8 cellular contexts compared by ENCODE assay signal in the genomic region with DNA sequence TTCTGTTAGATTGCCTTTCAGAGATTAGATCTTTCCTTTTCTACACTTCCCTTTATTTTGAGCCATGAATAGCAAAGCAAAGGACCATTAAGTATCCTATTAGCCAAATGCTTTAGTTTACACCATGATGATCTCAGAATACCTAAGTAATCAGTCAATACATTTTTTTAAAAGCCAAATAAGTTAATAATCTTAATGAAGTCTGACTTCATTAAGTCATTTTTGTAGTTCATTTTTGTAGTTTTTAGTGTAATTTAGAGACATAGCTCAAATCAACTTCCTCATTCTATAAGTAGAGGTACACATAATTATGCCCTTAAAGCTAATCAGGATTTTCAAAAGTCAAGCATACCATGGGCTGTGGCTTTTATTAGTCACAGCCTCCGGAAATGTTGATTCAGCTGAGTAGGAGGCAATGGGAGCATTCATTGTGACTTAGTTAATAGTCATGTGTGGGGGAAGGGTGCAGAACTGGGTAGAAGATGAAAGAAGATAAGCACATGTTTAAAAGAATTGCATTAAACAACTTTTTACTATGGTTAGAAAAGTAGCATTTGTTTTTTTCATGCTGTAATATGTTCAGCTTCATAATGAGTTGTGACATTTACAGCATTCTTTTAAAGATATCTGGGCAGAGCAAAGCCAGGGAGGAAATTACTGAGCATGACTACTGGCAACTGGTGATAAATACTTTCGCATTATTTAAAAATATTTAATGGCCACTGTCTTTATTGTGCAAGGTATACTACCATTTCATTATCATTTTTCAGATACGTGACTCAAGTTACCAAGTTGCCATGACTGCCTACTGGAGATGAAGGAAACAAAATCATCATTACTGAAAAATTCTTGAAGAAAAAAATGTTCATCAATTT. TPM values are rescaled to one million over a fixed set of nuclear protein-coding genes. Genes with fewer than 3 reads are reported as not detected.
A peak's percentile ranks its signal among the peaks of the same experiment; 100 is the strongest.
DNase-seq lines count a peak whose midpoint lies in the region; ATAC-seq and TF ChIP-seq lines count a peak whose summit lies in the region.

No MANE protein-coding gene starts in this region.

- no peak overlapping the region for H2AFZ ChIP-seq in fibroblast of lung (ENCODE audit: low read length)

- peak overlapping the region; percentile 66 for H3K4me2 ChIP-seq in fibroblast of lung (ENCODE audit: extremely low read depth, insufficient read depth, low read length)

- no peak overlapping the region for H3K27ac Mint-ChIP-seq in activated CD8-positive, alpha-beta T cell treated with anti-CD3 and anti-CD28 coated beads for 36 hours

- peaks cover 2% of the 10 kb centered on the region for H3K27me3 Mint-ChIP-seq in activated CD8-positive, alpha-beta T cell treated with anti-CD3 and anti-CD28 coated beads for 36 hours

- H3K27me3 ChIP-seq in fibroblast of lung (ENCODE audit: control insufficient read depth, insufficient read depth, low read length) (no peaks in the 10 kb centered on the region), gastrocnemius medialis (no peaks in the 10 kb centered on the region), dorsolateral prefrontal cortex (no peaks in the 10 kb centered on the region)

- no peak overlapping the region for H3K9ac ChIP-seq in fibroblast of lung (ENCODE audit: insufficient read depth, low read length)

- CTCF ChIA-PET in activated CD8-positive, alpha-beta T cell treated with anti-CD3 and anti-CD28 coated beads for 36 hours (lab: Charles Lee), result interaction anchor here (1.0 to 2.4 kb wide), 4 partner anchors 9 to 61 kb away, joined by 3 to 14 read pairs (median 8); partner anchors contain the start of gene CCDC71L

- no peaks in the 10 kb centered on the region for H4K20me1 ChIP-seq in fibroblast of lung (ENCODE audit: control insufficient read depth, extremely low read depth, insufficient read depth, low read length)

- peaks cover 14% of the 10 kb centered on the region for H3K9me3 Mint-ChIP-seq in activated CD8-positive, alpha-beta T cell treated with anti-CD3 and anti-CD28 coated beads for 36 hours

- peak; percentile 70 for ATAC-seq in HG02678 (IDR thresholded peaks at IDR 0.05; ENCODE audit: unreplicated experiment)
- ATAC-seq in activated CD8-positive, alpha-beta T cell treated with anti-CD3 and anti-CD28 coated beads for 36 hours, result peak; percentile 96
- ATAC-seq in gastrocnemius medialis, result peak; percentile 52 to 58

- H3K9me3 ChIP-seq in fibroblast of lung (ENCODE audit: control insufficient read depth, insufficient read depth, low read depth, low read length) (no peaks in the 10 kb centered on the region), gastrocnemius medialis (no peaks in the 10 kb centered on the region)

- in situ Hi-C loops in gastrocnemius medialis (cut with MboI; ENCODE audit: low sequenced_read_pairs in 4 of 4), result no loop called here

- H3K27ac ChIP-seq in fibroblast of lung (ENCODE audit: insufficient read depth, low read length), result peak overlapping the region; percentile 80
- H3K27ac ChIP-seq in gastrocnemius medialis, result peak overlapping the region in 2 of 4 donors; percentile 27 to 33
- no peak overlapping the region for H3K27ac ChIP-seq in dorsolateral prefrontal cortex

- H3K4me1 Mint-ChIP-seq in activated CD8-positive, alpha-beta T cell treated with anti-CD3 and anti-CD28 coated beads for 36 hours (ENCODE audit: low read depth), result peaks cover 15% of the 10 kb centered on the region

- no peaks in the 10 kb centered on the region for H3K79me2 ChIP-seq in fibroblast of lung (ENCODE audit: control insufficient read depth, insufficient read depth, low read length)

- DNase-seq in GM10266 (ENCODE audit: extremely low spot score), result peak; percentile 52
- peak; percentile 75 for DNase-seq in NCI-H460 (ENCODE audit: extremely low read depth, low read depth)
- peak; percentile 94 for DNase-seq in activated CD8-positive, alpha-beta T cell treated with anti-CD3 and anti-CD28 coated beads for 36 hours
- DNase-seq in fibroblast of lung (ENCODE audit: low read depth in 2 of 2), result peak; percentile 93 to 99
- DNase-seq in gastrocnemius medialis, result no peak
- no peak for DNase-seq in dorsolateral prefrontal cortex
- no peak for DNase-seq in NCI-H1930 (lab: John Stamatoyannopoulos, UW)

- POLR2A ChIA-PET in activated CD8-positive, alpha-beta T cell treated with anti-CD3 and anti-CD28 coated beads for 36 hours (lab: Charles Lee), result interaction anchor here (0.6 to 3.1 kb wide), 7 partner anchors 11 to 471 kb away, joined by 3 to 11 read pairs (median 5); partner anchors contain the start of gene CCDC71L

- peaks cover 12% of the 10 kb centered on the region for H3K4me1 ChIP-seq in fibroblast of lung (ENCODE audit: control insufficient read depth, extremely low read depth, insufficient read depth, low read length)
- no peaks in the 10 kb centered on the region for H3K4me1 ChIP-seq in gastrocnemius medialis

- intact Hi-C loops in activated CD8-positive, alpha-beta T cell treated with anti-CD3 and anti-CD28 coated beads for 36 hours (cut with micrococcal nuclease), result no loop called here
- intact Hi-C loops in gastrocnemius medialis (cut with DNase I; ENCODE audit: low total_unique reads) (no loop called here), dorsolateral prefrontal cortex (cut with DNase I) (no loop called here)

- peaks cover 11% of the 10 kb centered on the region for H3K36me3 Mint-ChIP-seq in activated CD8-positive, alpha-beta T cell treated with anti-CD3 and anti-CD28 coated beads for 36 hours (ENCODE audit: low read depth)

- no peak for TF ChIP-seq POLR2A in gastrocnemius medialis (IDR thresholded peaks at IDR 0.05)

- H3K36me3 ChIP-seq in fibroblast of lung (ENCODE audit: control insufficient read depth, insufficient read depth, low read length), result no peaks in the 10 kb centered on the region
- H3K36me3 ChIP-seq in gastrocnemius medialis, result no peaks in the 10 kb centered on the region

- H3K4me3 ChIP-seq in fibroblast of lung (replicated peaks in 1 of 4; ENCODE audit: control extremely low read depth in 1 of 4, insufficient read depth in 1 of 4, low read depth in 3 of 4, low read length in 4 of 4), result no peak overlapping the region
- no peak overlapping the region for H3K4me3 ChIP-seq in gastrocnemius medialis
- no peak overlapping the region for H3K4me3 ChIP-seq in dorsolateral prefrontal cortex

- H3K4me3 Mint-ChIP-seq in activated CD8-positive, alpha-beta T cell treated with anti-CD3 and anti-CD28 coated beads for 36 hours, result no peak overlapping the region

- TF ChIP-seq CTCF in GM10266 (IDR thresholded peaks at IDR 0.05; ENCODE audit: control insufficient read depth, insufficient read depth, low read depth, missing control alignments) (no peak), fibroblast of lung (conservative IDR thresholded peaks at IDR 0.05 in 1 of 2, IDR thresholded peaks at IDR 0.05 in 1 of 2; ENCODE audit: low read depth in 1 of 2, low read length in 2 of 2) (no peak), gastrocnemius medialis (IDR thresholded peaks at IDR 0.05 in 4 of 5, conservative IDR thresholded peaks at IDR 0.05 in 1 of 5) (no peak), dorsolateral prefrontal cortex (IDR thresholded peaks at IDR 0.05 in 54 of 56, conservative IDR thresholded peaks at IDR 0.05 in 2 of 56; ENCODE audit: low read depth in 1 of 56, partially characterized antibody in 56 of 56) (no peak)
- no peak for TF ChIP-seq CTCF in activated CD8-positive, alpha-beta T cell treated with anti-CD3 and anti-CD28 coated beads for 36 hours (IDR thresholded peaks at IDR 0.05)

RNA-seq across cellular contexts. Expression of gene CCDC71L, which starts 57.3 kb away (rescaled TPM):
- total RNA-seq in NCI-H460 (2014; rRNA removed; shearing (Covaris generic)), result 8.3 and 11.1 TPM in 2 replicates
- 6.8 and 7.7 TPM in 2 replicates for polyA plus RNA-seq in NCI-H460 (2014; cell fraction: nucleus; rRNA removed)
- total RNA-seq in activated CD8-positive, alpha-beta T cell treated with anti-CD3 and anti-CD28 coated beads for 36 hours, result 10 to 100 TPM; 18.2 to 20.9 TPM
- total RNA-seq in fibroblast of lung (36.7 and 39.1 TPM in 2 replicates), gastrocnemius medialis (1 to 10 TPM; 4.4 to 7.0 (median 5.7) TPM), dorsolateral prefrontal cortex (1 to 10 TPM; 2.7 to 9.8 (median 6.1) TPM)
- polyA plus RNA-seq in fibroblast of lung, result 20.3 and 25.7 TPM in 2 replicates
- 28.9 and 40.6 TPM in 2 replicates for polyA plus RNA-seq in fibroblast of lung (2012)
- polyA minus RNA-seq in fibroblast of lung (ENCODE audit: low replicate concordance), result 5.4 and 8.2 TPM in 2 replicates

Comparison
In these comparisons a context has a peak if more than half of its experiments do, and no peak if none do; other contexts are left out.
1. DNase-seq: peak in GM10266 (single experiment), NCI-H460 (single experiment), activated CD8-positive, alpha-beta T cell treated with anti-CD3 and anti-CD28 coated beads for 36 hours (single experiment) and fibroblast of lung (2 of 2); none in gastrocnemius medialis (0 of 2), dorsolateral prefrontal cortex (0 of 10) and NCI-H1930 (0 of 2).
2. Peak in every context shown above with its lines, with median percentiles within 50 percentile points of each other: ATAC-seq.